Comparison of ENCODE assay signal across 9 cellular contexts in the genomic region with DNA sequence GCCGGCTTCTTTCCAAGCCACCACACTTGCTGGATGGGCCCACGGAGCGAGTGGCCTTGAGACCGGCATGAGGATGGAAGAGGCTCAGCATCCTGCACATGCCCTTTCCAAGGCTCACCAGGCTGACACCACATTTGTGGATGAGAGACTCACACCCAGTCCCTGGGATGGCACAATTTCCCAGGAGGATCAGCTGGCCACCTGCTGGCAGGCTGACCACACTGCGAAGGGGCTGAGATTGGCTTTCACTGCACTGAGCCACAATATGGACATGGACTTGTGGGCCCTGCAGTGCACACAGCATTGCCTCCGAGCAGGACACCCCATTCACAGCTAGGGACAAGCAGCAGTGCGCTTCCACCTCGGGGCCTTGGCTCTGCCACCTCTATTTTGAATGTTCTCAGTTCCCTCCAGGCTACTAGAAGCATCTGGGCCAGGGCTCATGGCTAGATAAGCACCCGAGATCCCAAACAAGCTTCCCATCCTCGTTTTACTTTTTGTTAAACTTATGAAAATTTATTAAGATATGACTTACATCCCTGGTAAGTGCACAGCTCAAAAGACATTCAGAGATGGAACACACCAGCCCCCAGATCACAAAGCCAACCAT. TPM values are rescaled to one million over a fixed set of nuclear protein-coding genes. Genes with fewer than 3 reads are reported as not detected.
A peak's percentile ranks its signal among the peaks of the same experiment; 100 is the strongest.
DNase-seq lines count a peak whose midpoint lies in the region; ATAC-seq and TF ChIP-seq lines count a peak whose summit lies in the region.
"Had no signal": no experiment of that assay in that cellular context is flagged by ENCODE, and none has a peak within 500 bp of the region (broad histone marks: within the 10 kb centered on the region; RNA-seq: fewer than 3 reads in every experiment).

No MANE protein-coding gene starts in this region.

- H3K27ac Mint-ChIP-seq in stimulated activated naive B cell treated with anti-CD40 and anti-IgM and Interleukin-4, amounts not matched to agents 10 μg/mL and 1 μg/mL and 100 μg/mL, for 72 hours: no peak overlapping the region
- H3K27ac Mint-ChIP-seq in immature natural killer cell: no peak overlapping the region
- H3K27ac Mint-ChIP-seq: activated naive CD8-positive, alpha-beta T cell treated with anti-CD3 and anti-CD28 coated beads, Interleukin-2, amount 10 ng/mL, durations not matched to agents 7 days and 5 days had no signal

- no peak overlapping the region for H3K27ac ChIP-seq in 22Rv1

- H3K27me3 Mint-ChIP-seq in stimulated activated naive B cell treated with anti-CD40 and anti-IgM and Interleukin-4, amounts not matched to agents 10 μg/mL and 1 μg/mL and 100 μg/mL, for 72 hours: peaks cover 0 to 3% of the 10 kb centered on the region in 2 donors
- H3K27me3 Mint-ChIP-seq in immature natural killer cell (ENCODE audit: low read depth in 3 of 3): peaks cover 0 to 2% (median 0%) of the 10 kb centered on the region in 3 donors

- DNase-seq in SW480 (ENCODE audit: low spot score): peak; percentile 21
- DNase-seq in cardiac septum (ENCODE audit: low spot score): peak; percentile 61
- DNase-seq in stimulated activated naive B cell treated with anti-CD40 and anti-IgM and Interleukin-4, amounts not matched to agents 10 μg/mL and 1 μg/mL and 100 μg/mL, for 72 hours: no peak
- no peak for DNase-seq in Kasumi-1 (lab: John Stamatoyannopoulos, UW)
- DNase-seq in pons (ENCODE audit: low spot score): no peak
- no peak for DNase-seq in immature natural killer cell
- DNase-seq: activated naive CD8-positive, alpha-beta T cell treated with anti-CD3 and anti-CD28 coated beads, Interleukin-2, amount 10 ng/mL, durations not matched to agents 7 days and 5 days had no signal

- no peaks in the 10 kb centered on the region for H3K36me3 Mint-ChIP-seq in stimulated activated naive B cell treated with anti-CD40 and anti-IgM and Interleukin-4, amounts not matched to agents 10 μg/mL and 1 μg/mL and 100 μg/mL, for 72 hours
- no peaks in the 10 kb centered on the region for H3K36me3 Mint-ChIP-seq in immature natural killer cell
- H3K36me3 Mint-ChIP-seq: activated naive CD8-positive, alpha-beta T cell treated with anti-CD3 and anti-CD28 coated beads, Interleukin-2, amount 10 ng/mL, durations not matched to agents 7 days and 5 days had no signal

- no peak overlapping the region for H3K4me3 Mint-ChIP-seq in stimulated activated naive B cell treated with anti-CD40 and anti-IgM and Interleukin-4, amounts not matched to agents 10 μg/mL and 1 μg/mL and 100 μg/mL, for 72 hours
- no peak overlapping the region for H3K4me3 Mint-ChIP-seq in immature natural killer cell
- H3K4me3 Mint-ChIP-seq: activated naive CD8-positive, alpha-beta T cell treated with anti-CD3 and anti-CD28 coated beads, Interleukin-2, amount 10 ng/mL, durations not matched to agents 7 days and 5 days had no signal

- intact Hi-C loops in cardiac septum (cut with DNase I): loop anchor here (5.0 kb wide), 1 partner anchor 79 kb away; no protein-coding TSS in a partner anchor

- peaks cover 0 to 3% of the 10 kb centered on the region in 2 donors for H3K9me3 Mint-ChIP-seq in stimulated activated naive B cell treated with anti-CD40 and anti-IgM and Interleukin-4, amounts not matched to agents 10 μg/mL and 1 μg/mL and 100 μg/mL, for 72 hours
- no peaks in the 10 kb centered on the region for H3K9me3 Mint-ChIP-seq in immature natural killer cell

- no peaks in the 10 kb centered on the region for H3K4me1 Mint-ChIP-seq in stimulated activated naive B cell treated with anti-CD40 and anti-IgM and Interleukin-4, amounts not matched to agents 10 μg/mL and 1 μg/mL and 100 μg/mL, for 72 hours
- H3K4me1 Mint-ChIP-seq in immature natural killer cell: no peaks in the 10 kb centered on the region
- H3K4me1 Mint-ChIP-seq: activated naive CD8-positive, alpha-beta T cell treated with anti-CD3 and anti-CD28 coated beads, Interleukin-2, amount 10 ng/mL, durations not matched to agents 7 days and 5 days had no signal

- TF ChIP-seq CTCF in 22Rv1 (IDR thresholded peaks at IDR 0.05) (peak; percentile 48), GM12875 (IDR thresholded peaks at IDR 0.05; ENCODE audit: borderline replicate concordance, insufficient read depth, low read depth, low read length) (peak; percentile 67)

- peak; percentile 16 to 41 for ATAC-seq in stimulated activated naive B cell treated with anti-CD40 and anti-IgM and Interleukin-4, amounts not matched to agents 10 μg/mL and 1 μg/mL and 100 μg/mL, for 72 hours (replicated peaks)

- H3K4me3 ChIP-seq in GM12875 (ENCODE audit: low read depth, low read length): no peak overlapping the region

RNA-seq across cellular contexts. Expression of gene KSR1, which starts 25.3 kb away (rescaled TPM):
- 13.6 TPM for total RNA-seq in cardiac septum
- 1 to 10 TPM; 1.8 to 5.6 (median 2.6) TPM for polyA plus RNA-seq in immature natural killer cell

Comparison
In these comparisons a context has a peak if more than half of its experiments do, and no peak if none do; other contexts are left out.
1. DNase-seq: peak in SW480 (single experiment) and cardiac septum (single experiment); none in stimulated activated naive B cell treated with anti-CD40 and anti-IgM and Interleukin-4, amounts not matched to agents 10 μg/mL and 1 μg/mL and 100 μg/mL, for 72 hours (single experiment), Kasumi-1 (0 of 2), pons (single experiment) and immature natural killer cell (0 of 3).